ENCODE assay signal across 8 cellular contexts in genomic region chr7:98802088-98802780, GRCh38.
DNase-seq lines count a peak whose midpoint lies in the region; ATAC-seq and TF ChIP-seq lines count a peak whose summit lies in the region.

No MANE protein-coding gene starts in this region.

- no peaks in the 10 kb centered on the region for H3K36me3 Mint-ChIP-seq in endodermal cell (ENCODE audit: low read depth)

- H3K4me3 ChIP-seq in endodermal cell (ENCODE audit: low read length) (no peak overlapping the region), ovary (no peak overlapping the region)

- H3K36me3 ChIP-seq in endodermal cell (ENCODE audit: control insufficient read depth, insufficient read depth, low read length): no peaks in the 10 kb centered on the region
- no peaks in the 10 kb centered on the region for H3K36me3 ChIP-seq in ovary

- H3K27ac ChIP-seq in endodermal cell (ENCODE audit: low read depth, low read length) (peak overlapping the region; percentile 70), ovary (no peak overlapping the region)

- TF ChIP-seq POLR2A in ovary (IDR thresholded peaks at IDR 0.05): no peak

- ATAC-seq in GM21576 (IDR thresholded peaks at IDR 0.05; ENCODE audit: unreplicated experiment): peak; percentile 92
- peak; percentile 74 for ATAC-seq in HG03565 (IDR thresholded peaks at IDR 0.05; ENCODE audit: unreplicated experiment)

- H3K4me1 ChIP-seq in endodermal cell (ENCODE audit: control insufficient read depth, insufficient read depth, low read length): no peaks in the 10 kb centered on the region
- H3K4me1 ChIP-seq in ovary (ENCODE audit: insufficient read depth): no peaks in the 10 kb centered on the region

- 67 to 70% methylated on average over 1 to 7 of the region's 7 CpGs for WGBS in endodermal cell (ENCODE audit: insufficient coverage in 1 of 2, insufficient read length in 1 of 2), 2 experiments
- WGBS in ovary, 3 donors: 3 to 10% (median 7%) methylated on average over 7 of the region's 7 CpGs

- TF ChIP-seq EP300 in ovary (IDR thresholded peaks at IDR 0.05): no peak

- H3K27ac Mint-ChIP-seq in endodermal cell: no peak overlapping the region

- H3K27me3 ChIP-seq in endodermal cell (ENCODE audit: control insufficient read depth, insufficient read depth, low read length, poor library complexity, severe bottlenecking) (no peaks in the 10 kb centered on the region), ovary (no peaks in the 10 kb centered on the region)

- H3K9me3 ChIP-seq in endodermal cell (ENCODE audit: control insufficient read depth, low read length): peaks cover 13% of the 10 kb centered on the region
- H3K9me3 ChIP-seq in ovary: no peaks in the 10 kb centered on the region

- intact Hi-C loops in ovary (cut with DNase I): no loop called here

- H3K27me3 Mint-ChIP-seq in endodermal cell (ENCODE audit: insufficient read depth): peaks cover 4% of the 10 kb centered on the region

- no peaks in the 10 kb centered on the region for H3K4me1 Mint-ChIP-seq in endodermal cell

- peaks cover 14% of the 10 kb centered on the region for H3K9me3 Mint-ChIP-seq in endodermal cell

- no peak overlapping the region for H3K4me3 Mint-ChIP-seq in endodermal cell

- TF ChIP-seq CTCF in endodermal cell (conservative IDR thresholded peaks at IDR 0.05) (no peak), ovary (IDR thresholded peaks at IDR 0.05) (no peak)

- DNase-seq in NCI-H82 (lab: John Stamatoyannopoulos, UW) (peak; percentile 23), NCI-H82 treated with DMSO at 0.1 percent for 48 hours (lab: John Stamatoyannopoulos, UW; ENCODE audit: unreplicated experiment) (no peak), NOMO-1 treated with dmso at 0.1 percent for 144 hours (lab: John Stamatoyannopoulos, UW; ENCODE audit: unreplicated experiment) (peak; percentile 99), endodermal cell (peak; percentile 64), renal cortical epithelial cell (ENCODE audit: low read depth) (peak; percentile 49), ovary (no peak)

- H3K9ac ChIP-seq in endodermal cell (ENCODE audit: extremely low read depth, low read length, poor library complexity, severe bottlenecking): no peak overlapping the region

Comparison
In these comparisons a context has a peak if more than half of its experiments do, and no peak if none do; other contexts are left out.
1. DNase-seq: peak in NCI-H82 (single experiment), NOMO-1 treated with dmso at 0.1 percent for 144 hours (single experiment), endodermal cell (single experiment) and renal cortical epithelial cell (single experiment); none in NCI-H82 treated with DMSO at 0.1 percent for 48 hours (single experiment) and ovary (0 of 5).